2 cellular contexts compared by ENCODE assay signal in the genomic region with DNA sequence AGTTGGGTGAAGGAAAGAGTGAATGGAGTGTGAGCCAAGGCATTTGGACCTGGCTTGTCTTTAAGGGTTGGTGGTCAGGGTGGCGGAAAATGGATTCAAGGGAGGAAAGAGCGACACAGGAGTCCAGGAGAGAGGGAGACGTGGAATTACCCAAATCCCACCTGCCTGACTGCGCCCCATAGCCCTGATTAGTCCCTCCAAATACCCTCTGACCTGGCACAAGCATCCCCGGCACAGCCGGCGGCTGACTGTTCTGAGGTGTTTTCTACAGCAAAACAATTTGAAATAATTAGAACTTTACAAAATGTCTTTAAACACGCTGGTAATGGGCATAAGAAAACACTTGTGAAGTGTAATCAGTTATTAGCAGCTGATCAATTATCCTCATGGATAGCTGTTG.
TF ChIP-seq lines count a peak whose summit lies in the region.

No MANE protein-coding gene starts in this region.

TF ChIP-seq in GM23338, 12 proteins besides CTCF, POLR2A, EP300 and RAD21 (continues in another document):
- TF ChIP-seq POLR2AphosphoS5 (IDR thresholded peaks at IDR 0.05; ENCODE audit: low read depth) (no peak), ZNF114 (CRISPR knock-in tag; IDR thresholded peaks at IDR 0.05) (no peak), JUNB (IDR thresholded peaks at IDR 0.05; ENCODE audit: unreplicated experiment) (no peak), CREB1 (CRISPR knock-in tag; IDR thresholded peaks at IDR 0.05; ENCODE audit: low read depth) (no peak), ZNF331 (CRISPR knock-in tag; IDR thresholded peaks at IDR 0.05; ENCODE audit: low read depth) (no peak), EZH2 (IDR thresholded peaks at IDR 0.05; ENCODE audit: low read depth, unreplicated experiment) (no peak), EZH2phosphoT487 (IDR thresholded peaks at IDR 0.05; ENCODE audit: unreplicated experiment) (no peak), STAT1 (IDR thresholded peaks at IDR 0.05; ENCODE audit: unreplicated experiment) (no peak)
- TF ChIP-seq, protein P1, sequence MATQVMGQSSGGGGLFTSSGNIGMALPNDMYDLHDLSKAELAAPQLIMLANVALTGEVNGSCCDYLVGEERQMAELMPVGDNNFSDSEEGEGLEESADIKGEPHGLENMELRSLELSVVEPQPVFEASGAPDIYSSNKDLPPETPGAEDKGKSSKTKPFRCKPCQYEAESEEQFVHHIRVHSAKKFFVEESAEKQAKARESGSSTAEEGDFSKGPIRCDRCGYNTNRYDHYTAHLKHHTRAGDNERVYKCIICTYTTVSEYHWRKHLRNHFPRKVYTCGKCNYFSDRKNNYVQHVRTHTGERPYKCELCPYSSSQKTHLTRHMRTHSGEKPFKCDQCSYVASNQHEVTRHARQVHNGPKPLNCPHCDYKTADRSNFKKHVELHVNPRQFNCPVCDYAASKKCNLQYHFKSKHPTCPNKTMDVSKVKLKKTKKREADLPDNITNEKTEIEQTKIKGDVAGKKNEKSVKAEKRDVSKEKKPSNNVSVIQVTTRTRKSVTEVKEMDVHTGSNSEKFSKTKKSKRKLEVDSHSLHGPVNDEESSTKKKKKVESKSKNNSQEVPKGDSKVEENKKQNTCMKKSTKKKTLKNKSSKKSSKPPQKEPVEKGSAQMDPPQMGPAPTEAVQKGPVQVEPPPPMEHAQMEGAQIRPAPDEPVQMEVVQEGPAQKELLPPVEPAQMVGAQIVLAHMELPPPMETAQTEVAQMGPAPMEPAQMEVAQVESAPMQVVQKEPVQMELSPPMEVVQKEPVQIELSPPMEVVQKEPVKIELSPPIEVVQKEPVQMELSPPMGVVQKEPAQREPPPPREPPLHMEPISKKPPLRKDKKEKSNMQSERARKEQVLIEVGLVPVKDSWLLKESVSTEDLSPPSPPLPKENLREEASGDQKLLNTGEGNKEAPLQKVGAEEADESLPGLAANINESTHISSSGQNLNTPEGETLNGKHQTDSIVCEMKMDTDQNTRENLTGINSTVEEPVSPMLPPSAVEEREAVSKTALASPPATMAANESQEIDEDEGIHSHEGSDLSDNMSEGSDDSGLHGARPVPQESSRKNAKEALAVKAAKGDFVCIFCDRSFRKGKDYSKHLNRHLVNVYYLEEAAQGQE (IDR thresholded peaks at IDR 0.05; ENCODE audit: unreplicated experiment), result no peak
- TF ChIP-seq, protein P2, sequence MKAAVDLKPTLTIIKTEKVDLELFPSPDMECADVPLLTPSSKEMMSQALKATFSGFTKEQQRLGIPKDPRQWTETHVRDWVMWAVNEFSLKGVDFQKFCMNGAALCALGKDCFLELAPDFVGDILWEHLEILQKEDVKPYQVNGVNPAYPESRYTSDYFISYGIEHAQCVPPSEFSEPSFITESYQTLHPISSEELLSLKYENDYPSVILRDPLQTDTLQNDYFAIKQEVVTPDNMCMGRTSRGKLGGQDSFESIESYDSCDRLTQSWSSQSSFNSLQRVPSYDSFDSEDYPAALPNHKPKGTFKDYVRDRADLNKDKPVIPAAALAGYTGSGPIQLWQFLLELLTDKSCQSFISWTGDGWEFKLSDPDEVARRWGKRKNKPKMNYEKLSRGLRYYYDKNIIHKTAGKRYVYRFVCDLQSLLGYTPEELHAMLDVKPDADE (IDR thresholded peaks at IDR 0.05), result no peak

TF ChIP-seq in H1, 55 proteins besides CTCF, POLR2A, EP300 and RAD21:
- no peak for TF ChIP-seq SP1 (IDR thresholded peaks at IDR 0.05; ENCODE audit: low read depth, low read length)
